Comparison of ENCODE assay signal across 24 cellular contexts in the genomic region with DNA sequence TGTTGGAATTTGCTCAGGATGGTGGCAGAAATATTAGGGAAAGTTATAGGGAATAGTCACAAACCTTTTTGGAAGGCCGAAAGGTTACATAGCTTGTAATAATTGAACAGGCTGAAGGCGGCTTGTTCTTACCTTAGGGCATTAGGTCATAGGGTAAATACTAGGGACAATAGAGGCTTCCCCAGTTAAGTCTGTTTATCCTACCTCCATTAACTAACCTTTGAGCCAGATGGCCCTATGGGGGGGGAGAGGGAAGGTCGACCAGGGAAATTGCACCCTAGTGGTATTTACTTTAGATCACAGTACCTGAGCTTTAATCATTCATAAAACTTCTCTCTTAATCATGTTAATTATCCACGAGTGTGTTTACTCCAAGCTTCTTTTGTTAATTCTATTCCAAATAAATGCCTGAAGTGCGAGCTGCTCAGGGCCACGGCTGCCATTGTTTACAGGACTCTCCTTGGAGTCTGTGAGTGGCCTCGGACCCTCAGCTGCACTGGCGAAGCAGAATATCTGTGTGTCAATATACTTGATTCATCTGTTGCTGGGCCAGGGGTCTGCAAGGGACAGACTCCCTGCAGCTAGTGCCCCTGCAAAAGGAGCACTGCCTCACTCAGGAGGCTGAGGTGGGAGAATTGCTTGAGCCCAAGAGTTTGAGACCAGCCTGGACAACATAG. TPM values are rescaled to one million over a fixed set of nuclear protein-coding genes. Genes with fewer than 3 reads are reported as not detected.
"Had no signal": no experiment of that assay in that cellular context is flagged by ENCODE, and none has a peak within 500 bp of the region (broad histone marks: within the 10 kb centered on the region; RNA-seq: fewer than 3 reads in every experiment).

No MANE protein-coding gene starts in this region.

- H3K36me3 Mint-ChIP-seq: activated naive CD8-positive, alpha-beta T cell; mesothelial cell of epicardium; natural killer cell treated with Interleukin-12 subunit alpha and Interleukin-12 subunit beta and Interleukin-15 and Interleukin-18, amount 100 ng/mL, for 72 hours; stimulated activated naive B cell treated with anti-CD40 and anti-IgM and Interleukin-4, amounts not matched to agents 10 μg/mL and 1 μg/mL and 100 μg/mL, for 72 hours had no signal

- H3K27me3 ChIP-seq: esophagus muscularis mucosa, gastroesophageal sphincter, left lung, neutrophil had no signal

- H3K36me3 ChIP-seq: esophagus muscularis mucosa, gastroesophageal sphincter, heart left ventricle, left lung, neutrophil, pancreas, thoracic aorta, WERI-Rb-1 had no signal

- DNase-seq: activated CD4-positive, alpha-beta T cell treated with anti-CD3 and anti-CD28 coated beads for 1 hour; activated CD8-positive, alpha-beta memory T cell treated with anti-CD3 and anti-CD28 coated beads for 24 hours; activated CD8-positive, alpha-beta memory T cell treated with anti-CD3 and anti-CD28 coated beads, Interleukin-2, amount 50 U/mL, for 48 hours; effector CD8-positive, alpha-beta T cell; heart left ventricle; left lung; pancreas; stimulated activated naive B cell treated with anti-CD40 and anti-IgM and Interleukin-4, amounts not matched to agents 10 μg/mL and 1 μg/mL and 100 μg/mL, for 72 hours; WERI-Rb-1 had no signal

- H3K4me3 ChIP-seq: esophagus muscularis mucosa, gastroesophageal sphincter, heart left ventricle, left lung, pancreas, thoracic aorta had no signal

- H3K9me3 ChIP-seq: esophagus muscularis mucosa, gastroesophageal sphincter, heart left ventricle, left lung, neutrophil, pancreas, thoracic aorta had no signal

- H3K27ac ChIP-seq: esophagus muscularis mucosa, gastroesophageal sphincter, heart left ventricle, left lung, neutrophil, pancreas, thoracic aorta, WERI-Rb-1 had no signal

- FAIRE-seq: endothelial cell of umbilical vein had no signal

- H3K4me3 Mint-ChIP-seq: activated naive CD8-positive, alpha-beta T cell; activated T-helper 1 cell treated with anti-CD3 and anti-CD28 coated beads, Interleukin-12 subunit alpha, Interleukin-12 subunit beta, Interleukin-2, Interleukin-4 antibody, amounts not matched to agents 30 ng/mL and 10 ng/mL and 1 ng/mL, durations not matched to agents 14 hours and 24 hours and 36 hours; dendritic cell treated with granulocyte-macrophage colony-stimulating factor and Interleukin-4, amounts not matched to agents 40 ng/mL and 50 ng/mL, for 4 days; mesothelial cell of epicardium; natural killer cell treated with Interleukin-12 subunit alpha and Interleukin-12 subunit beta and Interleukin-15 and Interleukin-18, amount 100 ng/mL, for 72 hours; stimulated activated naive B cell treated with anti-CD40 and anti-IgM and Interleukin-4, amounts not matched to agents 10 μg/mL and 1 μg/mL and 100 μg/mL, for 72 hours had no signal

- H3K4me1 Mint-ChIP-seq: stimulated activated naive B cell treated with anti-CD40 and anti-IgM and Interleukin-4, amounts not matched to agents 10 μg/mL and 1 μg/mL and 100 μg/mL, for 72 hours had no signal

- H3K9me3 Mint-ChIP-seq: activated T-helper 1 cell treated with anti-CD3 and anti-CD28 coated beads, Interleukin-12 subunit alpha, Interleukin-12 subunit beta, Interleukin-2, Interleukin-4 antibody, amounts not matched to agents 30 ng/mL and 10 ng/mL and 1 ng/mL, durations not matched to agents 14 hours and 24 hours and 36 hours; dendritic cell treated with granulocyte-macrophage colony-stimulating factor and Interleukin-4, amounts not matched to agents 40 ng/mL and 50 ng/mL, for 4 days; natural killer cell treated with Interleukin-12 subunit alpha and Interleukin-12 subunit beta and Interleukin-15 and Interleukin-18, amount 100 ng/mL, for 72 hours; stimulated activated naive B cell treated with anti-CD40 and anti-IgM and Interleukin-4, amounts not matched to agents 10 μg/mL and 1 μg/mL and 100 μg/mL, for 72 hours had no signal

- H3K27me3 Mint-ChIP-seq: activated naive CD8-positive, alpha-beta T cell; dendritic cell treated with granulocyte-macrophage colony-stimulating factor and Interleukin-4, amounts not matched to agents 40 ng/mL and 50 ng/mL, for 4 days had no signal

- H3K27ac Mint-ChIP-seq: activated naive CD8-positive, alpha-beta T cell; activated T-helper 1 cell treated with anti-CD3 and anti-CD28 coated beads, Interleukin-12 subunit alpha, Interleukin-12 subunit beta, Interleukin-2, Interleukin-4 antibody, amounts not matched to agents 30 ng/mL and 10 ng/mL and 1 ng/mL, durations not matched to agents 14 hours and 24 hours and 36 hours; dendritic cell treated with granulocyte-macrophage colony-stimulating factor and Interleukin-4, amounts not matched to agents 40 ng/mL and 50 ng/mL, for 4 days; mesothelial cell of epicardium; natural killer cell treated with Interleukin-12 subunit alpha and Interleukin-12 subunit beta and Interleukin-15 and Interleukin-18, amount 100 ng/mL, for 72 hours; stimulated activated naive B cell treated with anti-CD40 and anti-IgM and Interleukin-4, amounts not matched to agents 10 μg/mL and 1 μg/mL and 100 μg/mL, for 72 hours had no signal

- H3K4me1 ChIP-seq: esophagus muscularis mucosa, gastroesophageal sphincter, heart left ventricle, left lung, pancreas had no signal

- ATAC-seq: gastroesophageal sphincter; heart left ventricle; left lung; natural killer cell treated with Interleukin-12 subunit alpha and Interleukin-12 subunit beta and Interleukin-15 and Interleukin-18, amount 100 ng/mL, for 72 hours; pancreas; sciatic nerve; stimulated activated naive B cell treated with anti-CD40 and anti-IgM and Interleukin-4, amounts not matched to agents 10 μg/mL and 1 μg/mL and 100 μg/mL, for 72 hours had no signal

RNA-seq across cellular contexts. Expression of a gene that starts 22.9 kb away (rescaled TPM):
- total RNA-seq: activated T-helper 1 cell treated with anti-CD3 and anti-CD28 coated beads, Interleukin-12 subunit alpha, Interleukin-12 subunit beta, Interleukin-2, Interleukin-4 antibody, amounts not matched to agents 30 ng/mL and 10 ng/mL and 1 ng/mL, durations not matched to agents 14 hours and 24 hours and 36 hours; cerebellum; endothelial cell of umbilical vein; esophagus muscularis mucosa; gastroesophageal sphincter; heart left ventricle; kidney epithelial cell; left lung; lung microvascular endothelial cell; mesothelial cell of epicardium; natural killer cell treated with Interleukin-12 subunit alpha and Interleukin-12 subunit beta and Interleukin-15 and Interleukin-18, amount 100 ng/mL, for 72 hours; pancreas; sciatic nerve; thoracic aorta; ureter had no signal
- polyA plus RNA-seq: endothelial cell of umbilical vein, heart left ventricle had no signal

RNA-seq across cellular contexts. Expression of a gene that starts 36.9 kb away (rescaled TPM):
- total RNA-seq: activated T-helper 1 cell treated with anti-CD3 and anti-CD28 coated beads, Interleukin-12 subunit alpha, Interleukin-12 subunit beta, Interleukin-2, Interleukin-4 antibody, amounts not matched to agents 30 ng/mL and 10 ng/mL and 1 ng/mL, durations not matched to agents 14 hours and 24 hours and 36 hours; cerebellum; endothelial cell of umbilical vein; esophagus muscularis mucosa; gastroesophageal sphincter; heart left ventricle; kidney epithelial cell; left lung; lung microvascular endothelial cell; mesothelial cell of epicardium; natural killer cell treated with Interleukin-12 subunit alpha and Interleukin-12 subunit beta and Interleukin-15 and Interleukin-18, amount 100 ng/mL, for 72 hours; pancreas; sciatic nerve; thoracic aorta; ureter had no signal
- polyA plus RNA-seq: endothelial cell of umbilical vein, heart left ventricle had no signal
